ENCODE assay signal across 13 cellular contexts in genomic region chr17:50170662-50171370, GRCh38. TPM values are rescaled to one million over a fixed set of nuclear protein-coding genes. Genes with fewer than 3 reads are reported as not detected.
DNase-seq lines count a peak whose midpoint lies in the region; ATAC-seq and TF ChIP-seq lines count a peak whose summit lies in the region.
"Had no signal": no experiment of that assay in that cellular context is flagged by ENCODE, and none has a peak within 500 bp of the region (broad histone marks: within the 10 kb centered on the region; RNA-seq: fewer than 3 reads in every experiment).

No MANE protein-coding gene starts in this region.

- no peaks in the 10 kb centered on the region for H3K36me3 Mint-ChIP-seq in glutamatergic neuron (ENCODE audit: unreplicated experiment)
- no peaks in the 10 kb centered on the region for H3K36me3 Mint-ChIP-seq in progenitor cell of endocrine pancreas (ENCODE audit: insufficient read depth)

- H3K4me3 Mint-ChIP-seq in glutamatergic neuron (ENCODE audit: unreplicated experiment) (no peak overlapping the region), progenitor cell of endocrine pancreas (ENCODE audit: low read depth) (no peak overlapping the region)

- H3K27me3 Mint-ChIP-seq in glutamatergic neuron (ENCODE audit: unreplicated experiment) (peaks cover 12% of the 10 kb centered on the region), progenitor cell of endocrine pancreas (peaks cover 11% of the 10 kb centered on the region)

- H3K27ac Mint-ChIP-seq in glutamatergic neuron (ENCODE audit: unreplicated experiment), result peak overlapping the region; percentile 59
- H3K27ac Mint-ChIP-seq in progenitor cell of endocrine pancreas, result no peak overlapping the region

- DNase-seq in LoVo (ENCODE audit: low spot score) (peak; percentile 3), glutamatergic neuron (peak; percentile 4), T1000 (lab: John Stamatoyannopoulos, UW) (no peak), progenitor cell of endocrine pancreas (ENCODE audit: low spot score, unreplicated experiment) (no peak), anterior cingulate cortex (lab: John Stamatoyannopoulos, UW) (no peak)
- no peak for DNase-seq in activated CD4-positive, CD25-positive, alpha-beta regulatory T cell treated with anti-CD3 and anti-CD28 coated beads, Interleukin-2, amount 50 U/mL, for 72 hours
- DNase-seq: dorsolateral prefrontal cortex, EL, NCI-H510A treated with DMSO at 0.1 percent for 48 hours, trophoblast cell had no signal

- TF ChIP-seq POLR2A in GM18505 (IDR thresholded peaks at IDR 0.05; ENCODE audit: borderline replicate concordance, extremely low read depth, insufficient read depth, insufficient read length), result no peak

- peaks cover 7% of the 10 kb centered on the region for H3K9me3 Mint-ChIP-seq in glutamatergic neuron (ENCODE audit: unreplicated experiment)
- H3K9me3 Mint-ChIP-seq in progenitor cell of endocrine pancreas (ENCODE audit: low read depth), result no peaks in the 10 kb centered on the region

- H3K4me1 Mint-ChIP-seq in glutamatergic neuron (ENCODE audit: low read depth, unreplicated experiment) (peaks cover 31% of the 10 kb centered on the region), progenitor cell of endocrine pancreas (ENCODE audit: low read depth) (peaks cover 16% of the 10 kb centered on the region)

- peak; percentile 65 for ATAC-seq in GM18505 (IDR thresholded peaks at IDR 0.05; ENCODE audit: unreplicated experiment)
- ATAC-seq in GM21576 (IDR thresholded peaks at IDR 0.05; ENCODE audit: unreplicated experiment), result peak; percentile 54

- TF ChIP-seq CTCF in glutamatergic neuron (IDR thresholded peaks at IDR 0.05; ENCODE audit: partially characterized antibody, unreplicated experiment), result no peak
- TF ChIP-seq CTCF in progenitor cell of endocrine pancreas (IDR thresholded peaks at IDR 0.05; ENCODE audit: unreplicated experiment), result no peak

RNA-seq across cellular contexts. Expression of gene SGCA, which starts 5.0 kb away (rescaled TPM):
- total RNA-seq in glutamatergic neuron (ENCODE audit: unreplicated experiment) (1.3 TPM), progenitor cell of endocrine pancreas (not detected in 2 replicates)
- total RNA-seq: kidney epithelial cell had no signal

RNA-seq across cellular contexts. Expression of gene PPP1R9B, which starts 20.3 kb away (rescaled TPM):
- total RNA-seq in glutamatergic neuron (ENCODE audit: unreplicated experiment) (74.0 TPM), progenitor cell of endocrine pancreas (34.3 and 35.7 TPM in 2 replicates)

RNA-seq across cellular contexts. Expression of gene COL1A1, which starts 30.6 kb away (rescaled TPM):
- total RNA-seq in glutamatergic neuron (ENCODE audit: unreplicated experiment) (10.1 TPM), progenitor cell of endocrine pancreas (26.7 and 38.4 TPM in 2 replicates)

RNA-seq across cellular contexts. Expression of gene SAMD14, which starts 40.9 kb away (rescaled TPM):
- total RNA-seq in glutamatergic neuron (ENCODE audit: unreplicated experiment) (95.0 TPM), progenitor cell of endocrine pancreas (6.0 and 7.7 TPM in 2 replicates)

Comparison
In these comparisons a context has a peak if more than half of its experiments do, and no peak if none do; other contexts are left out.
1. DNase-seq: peak in LoVo (single experiment) and glutamatergic neuron (single experiment); none in T1000 (single experiment), activated CD4-positive, CD25-positive, alpha-beta regulatory T cell treated with anti-CD3 and anti-CD28 coated beads, Interleukin-2, amount 50 U/mL, for 72 hours (single experiment), progenitor cell of endocrine pancreas (single experiment) and anterior cingulate cortex (0 of 58).